ENCODE assay signal across 1 cellular context in the genomic region with DNA sequence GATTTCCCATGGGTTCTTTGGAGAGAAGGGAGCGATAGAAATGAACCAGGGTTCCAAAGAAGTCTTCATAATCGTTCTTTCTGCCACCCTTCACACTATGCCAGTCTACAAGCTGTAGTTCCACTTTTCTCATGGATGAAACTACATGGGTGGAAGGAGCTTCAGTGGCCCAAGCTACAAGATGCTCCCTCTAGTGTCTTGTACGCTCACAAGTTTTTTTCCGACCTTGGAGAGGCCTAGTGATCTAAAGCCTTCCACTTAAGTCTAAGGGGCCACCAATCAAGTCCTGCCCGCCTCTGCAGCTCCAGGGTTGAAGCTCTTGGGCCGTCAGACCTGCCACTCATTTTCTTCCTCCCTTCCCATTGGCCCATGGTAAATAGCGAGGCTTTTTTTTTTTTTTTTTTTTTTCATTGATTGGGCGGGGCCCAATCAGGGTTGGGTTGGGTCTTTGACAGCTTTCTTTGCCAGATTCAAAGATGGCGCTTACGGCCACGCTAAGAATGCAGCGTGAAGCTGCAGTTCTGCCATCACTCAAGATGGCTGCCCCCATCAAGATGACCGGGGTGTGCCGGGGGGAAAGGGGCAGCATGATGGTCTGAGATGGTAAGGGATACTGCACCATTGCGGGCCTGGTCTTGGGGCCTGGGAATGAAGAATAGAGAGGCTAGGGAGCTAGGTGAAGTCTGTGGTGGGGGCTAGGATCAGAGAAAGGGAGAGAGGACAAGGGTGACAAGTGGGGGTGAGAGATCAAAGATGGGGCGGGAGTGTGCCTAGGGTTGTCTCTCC.
TF ChIP-seq lines count a peak whose summit lies in the region.

A gene (plus strand): TSS at position 527 of the 786 bp plus-strand sequence. CDS start 430 bp downstream, outside the sequence.

TF ChIP-seq in HepG2, 621 proteins besides CTCF, POLR2A, EP300 and RAD21 (continued from another document and continues in another):
- TF ChIP-seq, protein P1, sequence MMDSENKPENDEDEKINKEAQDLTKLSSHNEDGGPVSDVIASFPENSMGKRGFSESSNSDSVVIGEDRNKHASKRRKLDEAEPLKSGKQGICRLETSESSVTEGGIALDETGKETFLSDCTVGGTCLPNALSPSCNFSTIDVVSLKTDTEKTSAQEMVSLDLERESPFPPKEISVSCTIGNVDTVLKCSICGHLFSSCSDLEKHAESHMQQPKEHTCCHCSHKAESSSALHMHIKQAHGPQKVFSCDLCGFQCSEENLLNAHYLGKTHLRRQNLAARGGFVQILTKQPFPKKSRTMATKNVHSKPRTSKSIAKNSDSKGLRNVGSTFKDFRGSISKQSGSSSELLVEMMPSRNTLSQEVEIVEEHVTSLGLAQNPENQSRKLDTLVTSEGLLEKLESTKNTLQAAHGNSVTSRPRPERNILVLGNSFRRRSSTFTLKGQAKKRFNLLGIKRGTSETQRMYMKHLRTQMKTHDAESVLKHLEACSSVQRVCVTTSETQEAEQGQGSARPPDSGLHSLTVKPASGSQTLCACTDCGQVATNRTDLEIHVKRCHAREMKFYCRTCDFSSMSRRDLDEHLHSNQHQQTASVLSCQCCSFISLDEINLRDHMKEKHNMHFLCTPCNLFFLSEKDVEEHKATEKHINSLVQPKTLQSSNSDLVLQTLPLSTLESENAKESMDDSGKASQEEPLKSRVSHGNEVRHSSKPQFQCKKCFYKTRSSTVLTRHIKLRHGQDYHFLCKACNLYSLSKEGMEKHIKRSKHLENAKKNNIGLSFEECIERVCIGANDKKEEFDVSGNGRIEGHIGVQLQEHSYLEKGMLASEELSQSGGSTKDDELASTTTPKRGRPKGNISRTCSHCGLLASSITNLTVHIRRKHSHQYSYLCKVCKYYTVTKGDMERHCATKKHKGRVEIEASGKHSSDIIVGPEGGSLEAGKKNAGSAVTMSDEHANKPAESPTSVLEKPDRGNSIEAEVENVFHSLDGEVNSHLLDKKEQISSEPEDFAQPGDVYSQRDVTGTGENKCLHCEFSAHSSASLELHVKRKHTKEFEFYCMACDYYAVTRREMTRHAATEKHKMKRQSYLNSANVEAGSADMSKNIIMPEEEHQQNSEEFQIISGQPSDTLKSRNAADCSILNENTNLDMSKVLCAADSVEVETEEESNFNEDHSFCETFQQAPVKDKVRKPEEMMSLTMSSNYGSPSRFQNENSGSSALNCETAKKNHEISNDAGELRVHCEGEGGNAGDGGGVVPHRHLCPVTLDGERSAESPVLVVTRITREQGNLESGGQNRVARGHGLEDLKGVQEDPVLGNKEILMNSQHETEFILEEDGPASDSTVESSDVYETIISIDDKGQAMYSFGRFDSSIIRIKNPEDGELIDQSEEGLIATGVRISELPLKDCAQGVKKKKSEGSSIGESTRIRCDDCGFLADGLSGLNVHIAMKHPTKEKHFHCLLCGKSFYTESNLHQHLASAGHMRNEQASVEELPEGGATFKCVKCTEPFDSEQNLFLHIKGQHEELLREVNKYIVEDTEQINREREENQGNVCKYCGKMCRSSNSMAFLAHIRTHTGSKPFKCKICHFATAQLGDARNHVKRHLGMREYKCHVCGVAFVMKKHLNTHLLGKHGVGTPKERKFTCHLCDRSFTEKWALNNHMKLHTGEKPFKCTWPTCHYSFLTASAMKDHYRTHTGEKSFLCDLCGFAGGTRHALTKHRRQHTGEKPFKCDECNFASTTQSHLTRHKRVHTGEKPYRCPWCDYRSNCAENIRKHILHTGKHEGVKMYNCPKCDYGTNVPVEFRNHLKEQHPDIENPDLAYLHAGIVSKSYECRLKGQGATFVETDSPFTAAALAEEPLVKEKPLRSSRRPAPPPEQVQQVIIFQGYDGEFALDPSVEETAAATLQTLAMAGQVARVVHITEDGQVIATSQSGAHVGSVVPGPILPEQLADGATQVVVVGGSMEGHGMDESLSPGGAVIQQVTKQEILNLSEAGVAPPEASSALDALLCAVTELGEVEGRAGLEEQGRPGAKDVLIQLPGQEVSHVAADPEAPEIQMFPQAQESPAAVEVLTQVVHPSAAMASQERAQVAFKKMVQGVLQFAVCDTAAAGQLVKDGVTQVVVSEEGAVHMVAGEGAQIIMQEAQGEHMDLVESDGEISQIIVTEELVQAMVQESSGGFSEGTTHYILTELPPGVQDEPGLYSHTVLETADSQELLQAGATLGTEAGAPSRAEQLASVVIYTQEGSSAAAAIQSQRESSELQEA (CRISPR knock-in tag; IDR thresholded peaks at IDR 0.05; ENCODE audit: not compliant biosample characterization): no peak
- TF ChIP-seq, protein P2, sequence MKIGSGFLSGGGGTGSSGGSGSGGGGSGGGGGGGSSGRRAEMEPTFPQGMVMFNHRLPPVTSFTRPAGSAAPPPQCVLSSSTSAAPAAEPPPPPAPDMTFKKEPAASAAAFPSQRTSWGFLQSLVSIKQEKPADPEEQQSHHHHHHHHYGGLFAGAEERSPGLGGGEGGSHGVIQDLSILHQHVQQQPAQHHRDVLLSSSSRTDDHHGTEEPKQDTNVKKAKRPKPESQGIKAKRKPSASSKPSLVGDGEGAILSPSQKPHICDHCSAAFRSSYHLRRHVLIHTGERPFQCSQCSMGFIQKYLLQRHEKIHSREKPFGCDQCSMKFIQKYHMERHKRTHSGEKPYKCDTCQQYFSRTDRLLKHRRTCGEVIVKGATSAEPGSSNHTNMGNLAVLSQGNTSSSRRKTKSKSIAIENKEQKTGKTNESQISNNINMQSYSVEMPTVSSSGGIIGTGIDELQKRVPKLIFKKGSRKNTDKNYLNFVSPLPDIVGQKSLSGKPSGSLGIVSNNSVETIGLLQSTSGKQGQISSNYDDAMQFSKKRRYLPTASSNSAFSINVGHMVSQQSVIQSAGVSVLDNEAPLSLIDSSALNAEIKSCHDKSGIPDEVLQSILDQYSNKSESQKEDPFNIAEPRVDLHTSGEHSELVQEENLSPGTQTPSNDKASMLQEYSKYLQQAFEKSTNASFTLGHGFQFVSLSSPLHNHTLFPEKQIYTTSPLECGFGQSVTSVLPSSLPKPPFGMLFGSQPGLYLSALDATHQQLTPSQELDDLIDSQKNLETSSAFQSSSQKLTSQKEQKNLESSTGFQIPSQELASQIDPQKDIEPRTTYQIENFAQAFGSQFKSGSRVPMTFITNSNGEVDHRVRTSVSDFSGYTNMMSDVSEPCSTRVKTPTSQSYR (CRISPR knock-in tag; IDR thresholded peaks at IDR 0.05; ENCODE audit: borderline replicate concordance): no peak
- TF ChIP-seq, protein P3, sequence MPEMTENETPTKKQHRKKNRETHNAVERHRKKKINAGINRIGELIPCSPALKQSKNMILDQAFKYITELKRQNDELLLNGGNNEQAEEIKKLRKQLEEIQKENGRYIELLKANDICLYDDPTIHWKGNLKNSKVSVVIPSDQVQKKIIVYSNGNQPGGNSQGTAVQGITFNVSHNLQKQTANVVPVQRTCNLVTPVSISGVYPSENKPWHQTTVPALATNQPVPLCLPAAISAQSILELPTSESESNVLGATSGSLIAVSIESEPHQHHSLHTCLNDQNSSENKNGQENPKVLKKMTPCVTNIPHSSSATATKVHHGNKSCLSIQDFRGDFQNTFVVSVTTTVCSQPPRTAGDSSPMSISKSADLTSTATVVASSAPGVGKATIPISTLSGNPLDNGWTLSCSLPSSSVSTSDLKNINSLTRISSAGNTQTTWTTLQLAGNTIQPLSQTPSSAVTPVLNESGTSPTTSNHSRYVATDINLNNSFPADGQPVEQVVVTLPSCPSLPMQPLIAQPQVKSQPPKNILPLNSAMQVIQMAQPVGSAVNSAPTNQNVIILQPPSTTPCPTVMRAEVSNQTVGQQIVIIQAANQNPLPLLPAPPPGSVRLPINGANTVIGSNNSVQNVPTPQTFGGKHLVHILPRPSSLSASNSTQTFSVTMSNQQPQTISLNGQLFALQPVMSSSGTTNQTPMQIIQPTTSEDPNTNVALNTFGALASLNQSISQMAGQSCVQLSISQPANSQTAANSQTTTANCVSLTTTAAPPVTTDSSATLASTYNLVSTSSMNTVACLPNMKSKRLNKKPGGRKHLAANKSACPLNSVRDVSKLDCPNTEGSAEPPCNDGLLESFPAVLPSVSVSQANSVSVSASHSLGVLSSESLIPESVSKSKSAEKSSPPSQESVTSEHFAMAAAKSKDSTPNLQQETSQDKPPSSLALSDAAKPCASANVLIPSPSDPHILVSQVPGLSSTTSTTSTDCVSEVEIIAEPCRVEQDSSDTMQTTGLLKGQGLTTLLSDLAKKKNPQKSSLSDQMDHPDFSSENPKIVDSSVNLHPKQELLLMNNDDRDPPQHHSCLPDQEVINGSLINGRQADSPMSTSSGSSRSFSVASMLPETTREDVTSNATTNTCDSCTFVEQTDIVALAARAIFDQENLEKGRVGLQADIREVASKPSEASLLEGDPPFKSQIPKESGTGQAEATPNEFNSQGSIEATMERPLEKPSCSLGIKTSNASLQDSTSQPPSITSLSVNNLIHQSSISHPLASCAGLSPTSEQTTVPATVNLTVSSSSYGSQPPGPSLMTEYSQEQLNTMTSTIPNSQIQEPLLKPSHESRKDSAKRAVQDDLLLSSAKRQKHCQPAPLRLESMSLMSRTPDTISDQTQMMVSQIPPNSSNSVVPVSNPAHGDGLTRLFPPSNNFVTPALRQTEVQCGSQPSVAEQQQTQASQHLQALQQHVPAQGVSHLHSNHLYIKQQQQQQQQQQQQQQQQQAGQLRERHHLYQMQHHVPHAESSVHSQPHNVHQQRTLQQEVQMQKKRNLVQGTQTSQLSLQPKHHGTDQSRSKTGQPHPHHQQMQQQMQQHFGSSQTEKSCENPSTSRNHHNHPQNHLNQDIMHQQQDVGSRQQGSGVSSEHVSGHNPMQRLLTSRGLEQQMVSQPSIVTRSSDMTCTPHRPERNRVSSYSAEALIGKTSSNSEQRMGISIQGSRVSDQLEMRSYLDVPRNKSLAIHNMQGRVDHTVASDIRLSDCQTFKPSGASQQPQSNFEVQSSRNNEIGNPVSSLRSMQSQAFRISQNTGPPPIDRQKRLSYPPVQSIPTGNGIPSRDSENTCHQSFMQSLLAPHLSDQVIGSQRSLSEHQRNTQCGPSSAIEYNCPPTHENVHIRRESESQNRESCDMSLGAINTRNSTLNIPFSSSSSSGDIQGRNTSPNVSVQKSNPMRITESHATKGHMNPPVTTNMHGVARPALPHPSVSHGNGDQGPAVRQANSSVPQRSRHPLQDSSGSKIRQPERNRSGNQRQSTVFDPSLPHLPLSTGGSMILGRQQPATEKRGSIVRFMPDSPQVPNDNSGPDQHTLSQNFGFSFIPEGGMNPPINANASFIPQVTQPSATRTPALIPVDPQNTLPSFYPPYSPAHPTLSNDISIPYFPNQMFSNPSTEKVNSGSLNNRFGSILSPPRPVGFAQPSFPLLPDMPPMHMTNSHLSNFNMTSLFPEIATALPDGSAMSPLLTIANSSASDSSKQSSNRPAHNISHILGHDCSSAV (CRISPR knock-in tag; IDR thresholded peaks at IDR 0.05; ENCODE audit: borderline replicate concordance): no peak
- TF ChIP-seq ZNF7 (CRISPR knock-in tag; IDR thresholded peaks at IDR 0.05) (no peak), ZNF3 (CRISPR knock-in tag; IDR thresholded peaks at IDR 0.05) (no peak), ZNF570 (CRISPR knock-in tag; IDR thresholded peaks at IDR 0.05; ENCODE audit: borderline replicate concordance) (no peak), ZFP62 (CRISPR knock-in tag; IDR thresholded peaks at IDR 0.05) (no peak), ZNF343 (CRISPR knock-in tag; IDR thresholded peaks at IDR 0.05) (no peak)
- TF ChIP-seq, protein P4, sequence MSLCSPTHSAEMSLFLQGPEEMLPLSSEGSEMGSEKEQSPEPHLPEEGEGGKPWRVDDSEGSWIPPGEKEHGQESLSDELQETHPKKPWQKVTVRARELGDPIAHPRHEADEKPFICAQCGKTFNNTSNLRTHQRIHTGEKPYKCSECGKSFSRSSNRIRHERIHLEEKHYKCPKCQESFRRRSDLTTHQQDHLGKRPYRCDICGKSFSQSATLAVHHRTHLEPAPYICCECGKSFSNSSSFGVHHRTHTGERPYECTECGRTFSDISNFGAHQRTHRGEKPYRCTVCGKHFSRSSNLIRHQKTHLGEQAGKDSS (CRISPR knock-in tag; IDR thresholded peaks at IDR 0.05; ENCODE audit: borderline replicate concordance, low read depth): 0 out of 2 replicates have a peak, but pooled peaks have one; percentile 13
- TF ChIP-seq, protein P5, sequence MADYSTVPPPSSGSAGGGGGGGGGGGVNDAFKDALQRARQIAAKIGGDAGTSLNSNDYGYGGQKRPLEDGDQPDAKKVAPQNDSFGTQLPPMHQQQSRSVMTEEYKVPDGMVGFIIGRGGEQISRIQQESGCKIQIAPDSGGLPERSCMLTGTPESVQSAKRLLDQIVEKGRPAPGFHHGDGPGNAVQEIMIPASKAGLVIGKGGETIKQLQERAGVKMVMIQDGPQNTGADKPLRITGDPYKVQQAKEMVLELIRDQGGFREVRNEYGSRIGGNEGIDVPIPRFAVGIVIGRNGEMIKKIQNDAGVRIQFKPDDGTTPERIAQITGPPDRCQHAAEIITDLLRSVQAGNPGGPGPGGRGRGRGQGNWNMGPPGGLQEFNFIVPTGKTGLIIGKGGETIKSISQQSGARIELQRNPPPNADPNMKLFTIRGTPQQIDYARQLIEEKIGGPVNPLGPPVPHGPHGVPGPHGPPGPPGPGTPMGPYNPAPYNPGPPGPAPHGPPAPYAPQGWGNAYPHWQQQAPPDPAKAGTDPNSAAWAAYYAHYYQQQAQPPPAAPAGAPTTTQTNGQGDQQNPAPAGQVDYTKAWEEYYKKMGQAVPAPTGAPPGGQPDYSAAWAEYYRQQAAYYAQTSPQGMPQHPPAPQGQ (CRISPR knock-in tag; IDR thresholded peaks at IDR 0.05; ENCODE audit: borderline replicate concordance): no peak
- TF ChIP-seq, protein P6, sequence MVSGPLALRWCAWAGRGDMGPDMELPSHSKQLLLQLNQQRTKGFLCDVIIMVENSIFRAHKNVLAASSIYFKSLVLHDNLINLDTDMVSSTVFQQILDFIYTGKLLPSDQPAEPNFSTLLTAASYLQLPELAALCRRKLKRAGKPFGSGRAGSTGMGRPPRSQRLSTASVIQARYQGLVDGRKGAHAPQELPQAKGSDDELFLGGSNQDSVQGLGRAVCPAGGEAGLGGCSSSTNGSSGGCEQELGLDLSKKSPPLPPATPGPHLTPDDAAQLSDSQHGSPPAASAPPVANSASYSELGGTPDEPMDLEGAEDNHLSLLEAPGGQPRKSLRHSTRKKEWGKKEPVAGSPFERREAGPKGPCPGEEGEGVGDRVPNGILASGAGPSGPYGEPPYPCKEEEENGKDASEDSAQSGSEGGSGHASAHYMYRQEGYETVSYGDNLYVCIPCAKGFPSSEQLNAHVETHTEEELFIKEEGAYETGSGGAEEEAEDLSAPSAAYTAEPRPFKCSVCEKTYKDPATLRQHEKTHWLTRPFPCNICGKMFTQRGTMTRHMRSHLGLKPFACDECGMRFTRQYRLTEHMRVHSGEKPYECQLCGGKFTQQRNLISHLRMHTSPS (CRISPR knock-in tag; IDR thresholded peaks at IDR 0.05; ENCODE audit: low read depth): no peak
- TF ChIP-seq, protein P7, sequence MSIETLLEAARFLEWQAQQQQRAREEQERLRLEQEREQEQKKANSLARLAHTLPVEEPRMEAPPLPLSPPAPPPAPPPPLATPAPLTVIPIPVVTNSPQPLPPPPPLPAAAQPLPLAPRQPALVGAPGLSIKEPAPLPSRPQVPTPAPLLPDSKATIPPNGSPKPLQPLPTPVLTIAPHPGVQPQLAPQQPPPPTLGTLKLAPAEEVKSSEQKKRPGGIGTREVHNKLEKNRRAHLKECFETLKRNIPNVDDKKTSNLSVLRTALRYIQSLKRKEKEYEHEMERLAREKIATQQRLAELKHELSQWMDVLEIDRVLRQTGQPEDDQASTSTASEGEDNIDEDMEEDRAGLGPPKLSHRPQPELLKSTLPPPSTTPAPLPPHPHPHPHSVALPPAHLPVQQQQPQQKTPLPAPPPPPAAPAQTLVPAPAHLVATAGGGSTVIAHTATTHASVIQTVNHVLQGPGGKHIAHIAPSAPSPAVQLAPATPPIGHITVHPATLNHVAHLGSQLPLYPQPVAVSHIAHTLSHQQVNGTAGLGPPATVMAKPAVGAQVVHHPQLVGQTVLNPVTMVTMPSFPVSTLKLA (IDR thresholded peaks at IDR 0.05): no peak
